15 cellular contexts compared by ENCODE assay signal in genomic region chr1:1098656-1099425, GRCh38. TPM values are rescaled to one million over a fixed set of nuclear protein-coding genes. Genes with fewer than 3 reads are reported as not detected.
A peak's percentile ranks its signal among the peaks of the same experiment; 100 is the strongest.
DNase-seq lines count a peak whose midpoint lies in the region; ATAC-seq and TF ChIP-seq lines count a peak whose summit lies in the region.
"Had no signal": no experiment of that assay in that cellular context is flagged by ENCODE, and none has a peak within 500 bp of the region (broad histone marks: within the 10 kb centered on the region; RNA-seq: fewer than 3 reads in every experiment).

No MANE protein-coding gene starts in this region.

- no peaks in the 10 kb centered on the region for H3K9me3 ChIP-seq in CD4-positive, alpha-beta T cell (ENCODE audit: control insufficient read depth, low read length)
- H3K9me3 ChIP-seq in body of pancreas, result no peaks in the 10 kb centered on the region
- H3K9me3 ChIP-seq: right atrium auricular region, SJSA1 had no signal

- peak overlapping the region; percentile 14 for H3K27ac Mint-ChIP-seq in CD4-positive, alpha-beta T cell
- peak overlapping the region; percentile 82 to 91 for H3K27ac Mint-ChIP-seq in T-cell

- H3K27ac ChIP-seq in CD4-positive, alpha-beta T cell (ENCODE audit: low read depth, low read length), result no peak overlapping the region
- peak overlapping the region; percentile 34 for H3K27ac ChIP-seq in angular gyrus (ENCODE audit: low read depth, low read length)
- no peak overlapping the region for H3K27ac ChIP-seq in body of pancreas
- H3K27ac ChIP-seq: cardiac muscle cell, hepatocyte, right atrium auricular region, SJSA1 had no signal

- H3K9me3 Mint-ChIP-seq in CD4-positive, alpha-beta T cell, result peaks cover 2% of the 10 kb centered on the region
- H3K9me3 Mint-ChIP-seq in T-cell, result peaks cover 3 to 18% (median 4%) of the 10 kb centered on the region in 3 donors

- no peaks in the 10 kb centered on the region for H3K36me3 ChIP-seq in body of pancreas (replicated peaks in 1 of 2; ENCODE audit: insufficient read depth in 1 of 2, low read depth in 2 of 2)
- H3K36me3 ChIP-seq: cardiac muscle cell, right atrium auricular region, SJSA1 had no signal

- H3K4me3 Mint-ChIP-seq in CD4-positive, alpha-beta T cell, result peak overlapping the region; percentile 1
- peak overlapping the region; percentile 8 to 21 (median 10) for H3K4me3 Mint-ChIP-seq in T-cell

- no peaks in the 10 kb centered on the region for H3K36me3 Mint-ChIP-seq in CD4-positive, alpha-beta T cell (ENCODE audit: low read depth)
- peaks cover 15% of the 10 kb centered on the region for H3K36me3 Mint-ChIP-seq in T-cell

- no peak for ATAC-seq in CD4-positive, alpha-beta T cell (ENCODE audit: poor library complexity)
- ATAC-seq in T-cell (replicated peaks in 1 of 4) (peak in 2 of 4 experiments; percentile 64 to 80), HG02759 (IDR thresholded peaks at IDR 0.05; ENCODE audit: unreplicated experiment) (no peak), body of pancreas (no peak)

- no peak overlapping the region for H3K4me3 ChIP-seq in body of pancreas
- H3K4me3 ChIP-seq: cardiac muscle cell, hepatocyte, right atrium auricular region, SJSA1 had no signal

- CTCF ChIA-PET in CD4-positive, alpha-beta T cell (lab: Charles Lee), result no interaction called here
- CTCF ChIA-PET in T-cell (lab: Charles Lee), result no interaction called here

- POLR2A ChIA-PET in CD4-positive, alpha-beta T cell (lab: Charles Lee), result no interaction called here
- POLR2A ChIA-PET in T-cell (lab: Charles Lee), result no interaction called here

- WGBS in body of pancreas, 2 donors, result 81 to 88% methylated on average over 17 to 18 of the region's 18 CpGs

- H3K27me3 ChIP-seq in CD4-positive, alpha-beta T cell (ENCODE audit: control insufficient read depth, insufficient read depth, low read length), result no peaks in the 10 kb centered on the region
- H3K27me3 ChIP-seq in body of pancreas, result no peaks in the 10 kb centered on the region
- H3K27me3 ChIP-seq: cardiac muscle cell, hepatocyte, right atrium auricular region had no signal

- TF ChIP-seq CTCF in CD4-positive, alpha-beta T cell (IDR thresholded peaks at IDR 0.05), result no peak
- TF ChIP-seq CTCF in body of pancreas (IDR thresholded peaks at IDR 0.05), result no peak

- no peaks in the 10 kb centered on the region for H3K4me1 ChIP-seq in body of pancreas
- H3K4me1 ChIP-seq: right atrium auricular region, SJSA1 had no signal

- intact Hi-C loops in CD4-positive, alpha-beta T cell (cut with DNase I, micrococcal nuclease), result no loop called here
- intact Hi-C loops in posterior vena cava (cut with DNase I) (no loop called here), body of pancreas (cut with DNase I) (no loop called here)

- peaks cover 20% of the 10 kb centered on the region for H3K4me1 Mint-ChIP-seq in CD4-positive, alpha-beta T cell (ENCODE audit: low read depth)
- H3K4me1 Mint-ChIP-seq in T-cell, result peaks cover 39 to 48% (median 39%) of the 10 kb centered on the region in 3 donors

- H3K27me3 Mint-ChIP-seq in CD4-positive, alpha-beta T cell, result peaks cover 4% of the 10 kb centered on the region
- no peaks in the 10 kb centered on the region for H3K27me3 Mint-ChIP-seq in T-cell

- no peak for TF ChIP-seq POLR2A in body of pancreas (IDR thresholded peaks at IDR 0.05)

- DNase-seq in CD4-positive, alpha-beta T cell, result no peak
- no peak for DNase-seq in T-cell
- peak; percentile 31 for DNase-seq in posterior vena cava (ENCODE audit: low spot score)
- DNase-seq in NCI-H1436 treated with DMSO at 0.1 percent for 48 hours (lab: John Stamatoyannopoulos, UW), result no peak
- no peak for DNase-seq in body of pancreas
- DNase-seq: activated CD4-positive, alpha-beta T cell treated with anti-CD3 and anti-CD28 coated beads, Interleukin-2, amount 50 U/mL, for 48 hours; DMS 273 treated with DMSO at 0.1 percent for 48 hours; NCI-H187; NCI-H510A treated with DMSO at 0.1 percent for 48 hours had no signal

RNA-seq across cellular contexts. Expression of gene C1orf159, which starts 17.0 kb away (rescaled TPM):
- 10 to 100 TPM; 11.1 to 11.3 TPM for total RNA-seq in CD4-positive, alpha-beta T cell
- total RNA-seq in T-cell (10 to 100 TPM; 20.4 to 37.7 (median 22.5) TPM), posterior vena cava (1 to 10 TPM; 6.7 to 7.4 TPM), body of pancreas (10 to 100 TPM in 1 of 2 donors, 1 to 10 TPM in 1; 8.8 to 13.2 TPM)

RNA-seq across cellular contexts. Expression of gene RNF223, which starts 24.7 kb away (rescaled TPM):
- total RNA-seq in CD4-positive, alpha-beta T cell, result not detected
- total RNA-seq in T-cell (not detected), posterior vena cava (not detected), body of pancreas (under 1 TPM in 1 of 2 donors, not detected in 1; 0.26 TPM)
- total RNA-seq: right atrium auricular region, SJSA1 had no signal
